33 cellular contexts compared by ENCODE assay signal in genomic region chr6:77451466-77451865, GRCh38. TPM values are rescaled to one million over a fixed set of nuclear protein-coding genes. Genes with fewer than 3 reads are reported as not detected.
"Had no signal": no experiment of that assay in that cellular context is flagged by ENCODE, and none has a peak within 500 bp of the region (broad histone marks: within the 10 kb centered on the region; RNA-seq: fewer than 3 reads in every experiment).

No MANE protein-coding gene starts in this region.

- ATAC-seq: activated CD4-positive, alpha-beta T cell treated with anti-CD3 and anti-CD28 coated beads for 36 hours; activated CD4-positive, CD25-positive, alpha-beta regulatory T cell treated with anti-CD3 and anti-CD28 coated beads, Interleukin-2, amount 50 U/mL, for 24 hours; activated CD8-positive, alpha-beta T cell treated with anti-CD3 and anti-CD28 coated beads, Interleukin-2, amount 10 ng/mL, durations not matched to agents 7 days and 5 days; PC-3; WTC11 had no signal

- H3K27ac Mint-ChIP-seq: activated CD4-positive, alpha-beta T cell treated with anti-CD3 and anti-CD28 coated beads for 36 hours; activated CD4-positive, alpha-beta T cell treated with anti-CD3 and anti-CD28 coated beads, Interleukin-2, amount 10 ng/mL, durations not matched to agents 7 days and 5 days; activated CD8-positive, alpha-beta T cell treated with anti-CD3 and anti-CD28 coated beads, Interleukin-2, amount 10 ng/mL, durations not matched to agents 7 days and 5 days; activated naive CD4-positive, alpha-beta T cell treated with anti-CD3 and anti-CD28 coated beads, Interleukin-2, amount 50 U/mL, for 24 hours; activated naive CD8-positive, alpha-beta T cell treated with anti-CD3 and anti-CD28 coated beads, Interleukin-2, amount 10 ng/mL, durations not matched to agents 7 days and 5 days; activated T-cell treated with anti-CD3 and anti-CD28 coated beads, Interleukin-2, amount 50 U/mL, for 24 hours; activated T-helper 2 cell treated with anti-CD3 and anti-CD28 coated beads, Interferon-gamma antibody, Interleukin-2, Interleukin-4, amounts not matched to agents 10 μg/mL and 5 μg/mL and 100 μg/mL, durations not matched to agents 14 hours and 24 hours and 36 hours; brain; T-helper 1 cell treated with Interleukin-12 subunit alpha and Interleukin-12 subunit beta and Interleukin-4 antibody, amounts not matched to agents 30 μg/mL and 1 μg/mL, for 36 hours; T-helper 2 cell treated with Interferon-gamma antibody and Interleukin-4, amounts not matched to agents 5 μg/mL and 100 μg/mL, for 36 hours; WTC11 had no signal

- H3K27me3 ChIP-seq: adrenal gland, SJSA1 had no signal

- H3K9me3 ChIP-seq: adrenal gland, SJSA1, SK-N-SH had no signal

- H3K36me3 ChIP-seq: adrenal gland, SJSA1 had no signal

- H3K9ac ChIP-seq: KMS-11, SK-N-SH had no signal

- H3K36me3 Mint-ChIP-seq: activated naive CD4-positive, alpha-beta T cell treated with anti-CD3 and anti-CD28 coated beads, Interleukin-2, amount 50 U/mL, for 24 hours; activated naive CD8-positive, alpha-beta T cell treated with anti-CD3 and anti-CD28 coated beads, Interleukin-2, amount 10 ng/mL, durations not matched to agents 7 days and 5 days; brain; WTC11 had no signal

- H3K27me3 Mint-ChIP-seq: activated CD4-positive, alpha-beta T cell treated with anti-CD3 and anti-CD28 coated beads for 36 hours; activated CD4-positive, alpha-beta T cell treated with anti-CD3 and anti-CD28 coated beads, Interleukin-2, amount 10 ng/mL, durations not matched to agents 7 days and 5 days; activated naive CD8-positive, alpha-beta T cell treated with anti-CD3 and anti-CD28 coated beads, Interleukin-2, amount 10 ng/mL, durations not matched to agents 7 days and 5 days; activated T-cell treated with anti-CD3 and anti-CD28 coated beads, Interleukin-2, amount 50 U/mL, for 24 hours; brain had no signal

- H3K4me3 ChIP-seq: adrenal gland, SJSA1 had no signal

- H3K4me1 Mint-ChIP-seq: activated CD4-positive, alpha-beta T cell treated with anti-CD3 and anti-CD28 coated beads for 36 hours; activated CD4-positive, alpha-beta T cell treated with anti-CD3 and anti-CD28 coated beads, Interleukin-2, amount 10 ng/mL, durations not matched to agents 7 days and 5 days; activated naive CD4-positive, alpha-beta T cell treated with anti-CD3 and anti-CD28 coated beads, Interleukin-2, amount 50 U/mL, for 24 hours; activated naive CD8-positive, alpha-beta T cell treated with anti-CD3 and anti-CD28 coated beads, Interleukin-2, amount 10 ng/mL, durations not matched to agents 7 days and 5 days had no signal

- H3K9me3 Mint-ChIP-seq: activated CD4-positive, alpha-beta T cell treated with anti-CD3 and anti-CD28 coated beads, Interleukin-2, amount 10 ng/mL, durations not matched to agents 7 days and 5 days; activated naive CD4-positive, alpha-beta T cell treated with anti-CD3 and anti-CD28 coated beads, Interleukin-2, amount 50 U/mL, for 24 hours; activated naive CD8-positive, alpha-beta T cell treated with anti-CD3 and anti-CD28 coated beads, Interleukin-2, amount 10 ng/mL, durations not matched to agents 7 days and 5 days; activated T-cell treated with anti-CD3 and anti-CD28 coated beads, Interleukin-2, amount 50 U/mL, for 24 hours; activated T-helper 2 cell treated with anti-CD3 and anti-CD28 coated beads, Interferon-gamma antibody, Interleukin-2, Interleukin-4, amounts not matched to agents 10 μg/mL and 5 μg/mL and 100 μg/mL, durations not matched to agents 14 hours and 24 hours and 36 hours; brain; T-helper 1 cell treated with Interleukin-12 subunit alpha and Interleukin-12 subunit beta and Interleukin-4 antibody, amounts not matched to agents 30 μg/mL and 1 μg/mL, for 36 hours; T-helper 2 cell treated with Interferon-gamma antibody and Interleukin-4, amounts not matched to agents 5 μg/mL and 100 μg/mL, for 36 hours; WTC11 had no signal

- H3K4me2 ChIP-seq: KMS-11, SK-N-SH had no signal

- H3K27ac ChIP-seq: adrenal gland, KMS-11, SJSA1 had no signal

- DNase-seq: activated CD4-positive, alpha-beta T cell treated with anti-CD3 and anti-CD28 coated beads for 36 hours; activated CD4-positive, alpha-beta T cell treated with anti-CD3 and anti-CD28 coated beads, Interleukin-2, amount 10 ng/mL, durations not matched to agents 7 days and 5 days; activated CD4-positive, alpha-beta T cell treated with anti-CD3 and anti-CD28 coated beads, Interleukin-2, amount 50 U/mL, for 48 hours; activated CD8-positive, alpha-beta T cell treated with anti-CD3 and anti-CD28 coated beads, Interleukin-2, amount 10 ng/mL, durations not matched to agents 7 days and 5 days; activated gamma-delta T cell; activated naive CD4-positive, alpha-beta T cell treated with Interleukin-2 at 50 U/mL for 16 hours; activated naive CD8-positive, alpha-beta T cell treated with anti-CD3 and anti-CD28 coated beads, Interleukin-2, amount 10 ng/mL, durations not matched to agents 7 days and 5 days; activated T-cell treated with anti-CD3 and anti-CD28 coated beads, Interleukin-2, amount 50 U/mL, for 24 hours; adrenal gland; caudate nucleus; NCI-H1092 treated with DMSO at 0.1 percent for 48 hours; NCI-H1417; NCI-H146; NCI-H187; NCI-H2029 treated with DMSO at 0.1 percent for 48 hours; NCI-H2107; NCI-H2171; NCI-H510A; NCI-H526; NCI-H748 treated with DMSO at 0.1 percent for 48 hours; NK-92 treated with Interleukin-12 subunit alpha and Interleukin-12 subunit beta, amount 100 ng/mL, for 24 hours; PC-3; SHP77 treated with DMSO at 0.1 percent for 48 hours; SK-N-SH had no signal

- H3K4me3 Mint-ChIP-seq: activated CD4-positive, alpha-beta T cell treated with anti-CD3 and anti-CD28 coated beads for 36 hours; activated CD4-positive, alpha-beta T cell treated with anti-CD3 and anti-CD28 coated beads, Interleukin-2, amount 10 ng/mL, durations not matched to agents 7 days and 5 days; activated CD8-positive, alpha-beta T cell treated with anti-CD3 and anti-CD28 coated beads, Interleukin-2, amount 10 ng/mL, durations not matched to agents 7 days and 5 days; activated naive CD4-positive, alpha-beta T cell treated with anti-CD3 and anti-CD28 coated beads, Interleukin-2, amount 50 U/mL, for 24 hours; activated naive CD8-positive, alpha-beta T cell treated with anti-CD3 and anti-CD28 coated beads, Interleukin-2, amount 10 ng/mL, durations not matched to agents 7 days and 5 days; activated T-cell treated with anti-CD3 and anti-CD28 coated beads, Interleukin-2, amount 50 U/mL, for 24 hours; brain; T-helper 1 cell treated with Interleukin-12 subunit alpha and Interleukin-12 subunit beta and Interleukin-4 antibody, amounts not matched to agents 30 μg/mL and 1 μg/mL, for 36 hours; T-helper 2 cell treated with Interferon-gamma antibody and Interleukin-4, amounts not matched to agents 5 μg/mL and 100 μg/mL, for 36 hours; WTC11 had no signal

- H3K4me1 ChIP-seq: adrenal gland had no signal

RNA-seq across cellular contexts. Expression of gene HTR1B, which starts 11.8 kb away (rescaled TPM):
- total RNA-seq: activated CD4-positive, alpha-beta T cell treated with anti-CD3 and anti-CD28 coated beads for 36 hours; activated CD4-positive, alpha-beta T cell treated with anti-CD3 and anti-CD28 coated beads, Interleukin-2, amount 10 ng/mL, durations not matched to agents 7 days and 5 days; activated CD8-positive, alpha-beta T cell treated with anti-CD3 and anti-CD28 coated beads, Interleukin-2, amount 10 ng/mL, durations not matched to agents 7 days and 5 days; activated naive CD8-positive, alpha-beta T cell treated with anti-CD3 and anti-CD28 coated beads, Interleukin-2, amount 10 ng/mL, durations not matched to agents 7 days and 5 days; activated T-helper 2 cell treated with anti-CD3 and anti-CD28 coated beads, Interferon-gamma antibody, Interleukin-2, Interleukin-4, amounts not matched to agents 10 μg/mL and 5 μg/mL and 100 μg/mL, durations not matched to agents 14 hours and 24 hours and 36 hours; PC-3; SJSA1 had no signal
